ENCODE assay signal across 2 cellular contexts in genomic region chr5:34727166-34727749, GRCh38.
TF ChIP-seq lines count a peak whose summit lies in the region.

No MANE protein-coding gene starts in this region.

TF ChIP-seq in IMR-90, 13 proteins besides CTCF, POLR2A, EP300 and RAD21:
- TF ChIP-seq CEBPB (IDR thresholded peaks at IDR 0.05; ENCODE audit: low read depth, low read length) = peak; percentile 64

TF ChIP-seq in H1, 55 proteins besides CTCF, POLR2A, EP300 and RAD21:
- TF ChIP-seq CEBPB (IDR thresholded peaks at IDR 0.05; ENCODE audit: low read depth, low read length) = peak; percentile 29; the same call in 1 of the 2 replicates
TF ChIP-seq in H1: peak in this region for 1; not testable (repeated sequence) for 54.
